ENCODE assay signal across 9 cellular contexts in genomic region chr17:77393274-77393600, GRCh38.
DNase-seq lines count a peak whose midpoint lies in the region; ATAC-seq and TF ChIP-seq lines count a peak whose summit lies in the region.
"Had no signal": no experiment of that assay in that cellular context is flagged by ENCODE, and none has a peak within 500 bp of the region (broad histone marks: within the 10 kb centered on the region; RNA-seq: fewer than 3 reads in every experiment).

No MANE protein-coding gene starts in this region.

- H3K36me3 ChIP-seq in CD8-positive, alpha-beta T cell (ENCODE audit: insufficient read depth, low read length): no peaks in the 10 kb centered on the region
- H3K36me3 ChIP-seq in PC-3 (ENCODE audit: low read depth, low read length): peaks cover 2% of the 10 kb centered on the region; the same call in 1 of the 2 replicates
- H3K36me3 ChIP-seq in esophagus muscularis mucosa: no peaks in the 10 kb centered on the region
- H3K36me3 ChIP-seq in prostate gland: no peaks in the 10 kb centered on the region

- peaks cover 82% of the 10 kb centered on the region for H3K4me1 ChIP-seq in CD8-positive, alpha-beta T cell (ENCODE audit: insufficient read depth, low read length)
- peaks cover 40% of the 10 kb centered on the region for H3K4me1 ChIP-seq in PC-3 (ENCODE audit: insufficient read depth, low read length)
- H3K4me1 ChIP-seq in esophagus muscularis mucosa: peaks cover 75 to 99% (median 97%) of the 10 kb centered on the region in 4 donors
- H3K4me1 ChIP-seq in prostate gland (replicated peaks): peaks cover 33% of the 10 kb centered on the region

- H2AFZ ChIP-seq in PC-3 (ENCODE audit: low read length): no peak overlapping the region

- peaks cover 78% of the 10 kb centered on the region for H3K4me1 Mint-ChIP-seq in CD8-positive, alpha-beta T cell (ENCODE audit: low read depth)
- peaks cover 71% of the 10 kb centered on the region for H3K4me1 Mint-ChIP-seq in activated T-cell treated with anti-CD3 and anti-CD28 coated beads, Interleukin-2, amount 50 U/mL, for 72 hours (ENCODE audit: low read depth)

- H4K20me1 ChIP-seq in PC-3 (ENCODE audit: low read length): peaks cover 2% of the 10 kb centered on the region; the same call in 1 of the 2 replicates

- CTCF ChIA-PET in CD8-positive, alpha-beta T cell (lab: Charles Lee): interaction anchor here (1.0 to 5.7 kb wide), 5 partner anchors 10 to 102 kb away, joined by 3 to 36 read pairs (median 3); no protein-coding TSS in a partner anchor
- CTCF ChIA-PET in PC-3 (lab: Charles Lee): no interaction called here

- no peaks in the 10 kb centered on the region for H3K9me3 ChIP-seq in CD8-positive, alpha-beta T cell (ENCODE audit: low read length)
- no peaks in the 10 kb centered on the region for H3K9me3 ChIP-seq in PC-3 (ENCODE audit: low read length)
- H3K9me3 ChIP-seq in esophagus muscularis mucosa: no peaks in the 10 kb centered on the region
- no peaks in the 10 kb centered on the region for H3K9me3 ChIP-seq in prostate gland

- H3K36me3 Mint-ChIP-seq in CD8-positive, alpha-beta T cell: peaks cover 13% of the 10 kb centered on the region
- H3K36me3 Mint-ChIP-seq in activated T-cell treated with anti-CD3 and anti-CD28 coated beads, Interleukin-2, amount 50 U/mL, for 72 hours (ENCODE audit: insufficient read depth in 2 of 2): peaks cover 0 to 3% of the 10 kb centered on the region in 2 donors

- no peak overlapping the region for H3K4me3 ChIP-seq in CD8-positive, alpha-beta T cell (ENCODE audit: low read depth, low read length)
- H3K4me3 ChIP-seq in PC-3 (ENCODE audit: low read length) (no peak overlapping the region), esophagus muscularis mucosa (no peak overlapping the region), prostate gland (no peak overlapping the region)

- BruUV-seq in PC-3 (replicated peaks; lab: Mats Ljungman, UMichigan): no TSS peak

- H3K9ac ChIP-seq in PC-3 (ENCODE audit: low read length): no peak overlapping the region

- peak overlapping the region; percentile 52 for H3K27ac Mint-ChIP-seq in CD8-positive, alpha-beta T cell
- no peak overlapping the region for H3K27ac Mint-ChIP-seq in activated T-cell treated with anti-CD3 and anti-CD28 coated beads, Interleukin-2, amount 50 U/mL, for 72 hours

- no peak overlapping the region for H3K4me2 ChIP-seq in PC-3 (ENCODE audit: low read length)

- intact Hi-C loops in CD8-positive, alpha-beta T cell (cut with DNase I, micrococcal nuclease): no loop called here
- intact Hi-C loops in PC-3 (cut with micrococcal nuclease) (no loop called here), esophagus muscularis mucosa (cut with DNase I) (no loop called here), prostate gland (cut with DNase I) (no loop called here)

- no peak for TF ChIP-seq EP300 in esophagus muscularis mucosa (IDR thresholded peaks at IDR 0.05)

- TF ChIP-seq POLR2A in esophagus muscularis mucosa (IDR thresholded peaks at IDR 0.05; ENCODE audit: low read depth) (no peak), prostate gland (IDR thresholded peaks at IDR 0.05) (no peak)

- no peaks in the 10 kb centered on the region for H3K9me3 Mint-ChIP-seq in CD8-positive, alpha-beta T cell
- no peaks in the 10 kb centered on the region for H3K9me3 Mint-ChIP-seq in activated T-cell treated with anti-CD3 and anti-CD28 coated beads, Interleukin-2, amount 50 U/mL, for 72 hours

- H3K27me3 ChIP-seq in CD8-positive, alpha-beta T cell (ENCODE audit: insufficient read depth, low read length): no peaks in the 10 kb centered on the region
- H3K27me3 ChIP-seq in PC-3 (ENCODE audit: low read length) (no peaks in the 10 kb centered on the region), esophagus muscularis mucosa (no peaks in the 10 kb centered on the region), prostate gland (replicated peaks; ENCODE audit: insufficient read depth) (no peaks in the 10 kb centered on the region)

- H3K9me2 ChIP-seq in PC-3 (replicated peaks; ENCODE audit: low read length): no peaks in the 10 kb centered on the region

- no peak for DNase-seq in CD8-positive, alpha-beta T cell
- DNase-seq in PC-3 (no peak), esophagus muscularis mucosa (ENCODE audit: extremely low spot score) (no peak), prostate gland (ENCODE audit: low spot score) (no peak), hippocampal formation (lab: John Stamatoyannopoulos, UW) (no peak), iPS-NIHi7 (ENCODE audit: extremely low spot score) (no peak), SIG-M5 (lab: John Stamatoyannopoulos, UW) (no peak)
- DNase-seq in activated T-cell treated with anti-CD3 and anti-CD28 coated beads, Interleukin-2, amount 50 U/mL, for 72 hours: no peak
- DNase-seq: activated T-cell treated with anti-CD3 and anti-CD28 coated beads, Interleukin-2, amount 50 U/mL, for 1 hour had no signal

- WGBS in esophagus muscularis mucosa: 69% methylated on average over 4 of the region's 5 CpGs
- WGBS in prostate gland: 75% methylated on average over 5 of the region's 5 CpGs

- POLR2A ChIA-PET in CD8-positive, alpha-beta T cell (lab: Charles Lee): interaction anchor here (1.1 to 1.8 kb wide), 4 partner anchors 10 to 19 kb away, joined by 3 to 9 read pairs (median 5); no protein-coding TSS in a partner anchor
- POLR2A ChIA-PET in PC-3 (lab: Charles Lee; ENCODE audit: unreplicated experiment): no interaction called here

- no peak overlapping the region for H3K27ac ChIP-seq in CD8-positive, alpha-beta T cell (ENCODE audit: low read depth, low read length)
- H3K27ac ChIP-seq in PC-3 (ENCODE audit: low read length) (peak overlapping the region; percentile 86), esophagus muscularis mucosa (replicated peaks in 1 of 4) (peak overlapping the region; percentile 99 to 100 (median 99)), prostate gland (peak overlapping the region; percentile 71 to 74)

- no peak overlapping the region for H3K4me3 Mint-ChIP-seq in CD8-positive, alpha-beta T cell
- H3K4me3 Mint-ChIP-seq in activated T-cell treated with anti-CD3 and anti-CD28 coated beads, Interleukin-2, amount 50 U/mL, for 72 hours: no peak overlapping the region

- no peaks in the 10 kb centered on the region for H3F3A ChIP-seq in PC-3 (ENCODE audit: low read length, unreplicated experiment)

- no peak for TF ChIP-seq CTCF in CD8-positive, alpha-beta T cell (IDR thresholded peaks at IDR 0.05)
- TF ChIP-seq CTCF in PC-3 (conservative IDR thresholded peaks at IDR 0.05; ENCODE audit: low read depth, low read length) (no peak), esophagus muscularis mucosa (IDR thresholded peaks at IDR 0.05) (no peak), prostate gland (IDR thresholded peaks at IDR 0.05) (no peak)

- peaks cover 94% of the 10 kb centered on the region for H3K79me2 ChIP-seq in PC-3 (ENCODE audit: low read length)

- no peaks in the 10 kb centered on the region for H3K27me3 Mint-ChIP-seq in CD8-positive, alpha-beta T cell (ENCODE audit: low read depth)
- H3K27me3 Mint-ChIP-seq in activated T-cell treated with anti-CD3 and anti-CD28 coated beads, Interleukin-2, amount 50 U/mL, for 72 hours (ENCODE audit: low read depth): no peaks in the 10 kb centered on the region

- ATAC-seq in CD8-positive, alpha-beta T cell: no peak
- ATAC-seq in PC-3: no peak
- no peak for ATAC-seq in activated T-cell treated with anti-CD3 and anti-CD28 coated beads, Interleukin-2, amount 50 U/mL, for 72 hours (replicated peaks in 1 of 2)
